20 cellular contexts compared by ENCODE assay signal in genomic region chr10:45075821-45076220, GRCh38.
"Had no signal": no experiment of that assay in that cellular context is flagged by ENCODE, and none has a peak within 500 bp of the region (broad histone marks: within the 10 kb centered on the region; RNA-seq: fewer than 3 reads in every experiment).

No MANE protein-coding gene starts in this region.

- H3K9me3 Mint-ChIP-seq: type B pancreatic cell had no signal

- ATAC-seq: foreskin keratinocyte; heart left ventricle; left cardiac atrium; left ventricle myocardium superior; right cardiac atrium; stimulated activated naive CD8-positive, alpha-beta T cell treated with anti-CD3 and anti-CD28 coated beads, Interleukin-15, Interleukin-2, amounts not matched to agents 100 U/mL and 50 U/mL, for 24 hours had no signal

- H3K4me3 Mint-ChIP-seq: naive B cell, type B pancreatic cell had no signal

- H3K27me3 ChIP-seq: colonic mucosa, foreskin keratinocyte, ovary, suprapubic skin, thyroid gland had no signal

- H3K4me1 ChIP-seq: colonic mucosa, foreskin keratinocyte, suprapubic skin had no signal

- H3K9me3 ChIP-seq: colonic mucosa, suprapubic skin, thyroid gland had no signal

- DNase-seq: caudate nucleus; colonic mucosa; dermis blood vessel endothelial cell; foreskin keratinocyte; heart left ventricle; hypothalamus; kidney; left cardiac atrium; left ventricle myocardium superior; naive B cell; nucleus accumbens; ovary; right cardiac atrium; small intestine; stimulated activated CD4-positive, alpha-beta T cell treated with anti-CD3 and anti-CD28 coated beads, Interleukin-12 subunit alpha, Interleukin-12 subunit beta, amount 100 ng/mL, for 4 hours; stimulated activated naive CD8-positive, alpha-beta T cell treated with anti-CD3 and anti-CD28 coated beads, Interleukin-15, Interleukin-2, amounts not matched to agents 100 U/mL and 50 U/mL, for 24 hours had no signal

- H3K4me1 Mint-ChIP-seq: naive B cell had no signal

- H3K27me3 Mint-ChIP-seq: type B pancreatic cell had no signal

- H3K36me3 Mint-ChIP-seq: naive B cell, type B pancreatic cell had no signal

- H3K27ac ChIP-seq: colonic mucosa, foreskin keratinocyte, heart left ventricle, ovary, suprapubic skin, thyroid gland had no signal

- H3K4me3 ChIP-seq: colonic mucosa, heart left ventricle, lung, ovary, suprapubic skin, thyroid gland had no signal

- H3K27ac Mint-ChIP-seq: type B pancreatic cell had no signal

- H3K36me3 ChIP-seq: colonic mucosa, heart left ventricle, ovary, suprapubic skin, thyroid gland had no signal
